In genomic region chr10:88187472-88187871, GRCh38 we compare ENCODE assay signal across 25 cellular contexts.
"Had no signal": no experiment of that assay in that cellular context is flagged by ENCODE, and none has a peak within 500 bp of the region (broad histone marks: within the 10 kb centered on the region; RNA-seq: fewer than 3 reads in every experiment).

No MANE protein-coding gene starts in this region.

- DNase-seq: activated CD4-positive, alpha-beta T cell treated with anti-CD3 and anti-CD28 coated beads, Interleukin-2, amount 10 ng/mL, durations not matched to agents 7 days and 5 days; activated CD8-positive, alpha-beta T cell treated with anti-CD3 and anti-CD28 coated beads, Interleukin-2, amount 10 ng/mL, durations not matched to agents 7 days and 5 days; activated gamma-delta T cell; activated naive CD4-positive, alpha-beta T cell treated with anti-CD3 and anti-CD28 coated beads, Interleukin-2, amount 50 U/mL, for 16 hours; activated naive CD8-positive, alpha-beta T cell treated with anti-CD3 and anti-CD28 coated beads, Interleukin-2, amount 50 U/mL, for 24 hours; cerebellar nuclear complex; cortex of kidney; endodermal cell; esophagus squamous epithelium; heart left ventricle; islet precursor cell; left cardiac atrium; ovary; psoas muscle; stimulated activated CD4-positive, alpha-beta T cell treated with anti-CD3 and anti-CD28 coated beads, Interleukin-4, amount 100 ng/mL, for 24 hours; stimulated activated naive CD4-positive, alpha-beta T cell treated with Interleukin-2 at 50 U/mL for 16 hours; upper lobe of left lung had no signal

- H3K36me3 Mint-ChIP-seq: memory B cell had no signal

- H3K4me1 ChIP-seq: esophagus squamous epithelium, psoas muscle, right atrium auricular region had no signal

- H3K36me3 ChIP-seq: esophagus squamous epithelium, heart left ventricle, neutrophil, ovary, right atrium auricular region, thoracic aorta, upper lobe of left lung had no signal

- H3K9me3 Mint-ChIP-seq: activated naive CD8-positive, alpha-beta T cell treated with anti-CD3 and anti-CD28 coated beads, Interleukin-2, amount 50 U/mL, for 24 hours; endodermal cell; memory B cell; nephron had no signal

- H3K27me3 Mint-ChIP-seq: activated CD4-positive, alpha-beta T cell treated with anti-CD3 and anti-CD28 coated beads, Interleukin-2, amount 10 ng/mL, durations not matched to agents 7 days and 5 days; activated naive CD8-positive, alpha-beta T cell treated with anti-CD3 and anti-CD28 coated beads, Interleukin-2, amount 50 U/mL, for 24 hours; memory B cell had no signal

- H3K4me3 ChIP-seq: esophagus squamous epithelium, heart left ventricle, ovary, psoas muscle, right atrium auricular region, thoracic aorta, upper lobe of left lung had no signal

- H3K4me3 Mint-ChIP-seq: activated CD4-positive, alpha-beta T cell treated with anti-CD3 and anti-CD28 coated beads, Interleukin-2, amount 10 ng/mL, durations not matched to agents 7 days and 5 days; activated CD8-positive, alpha-beta T cell treated with anti-CD3 and anti-CD28 coated beads, Interleukin-2, amount 10 ng/mL, durations not matched to agents 7 days and 5 days; activated naive CD8-positive, alpha-beta T cell treated with anti-CD3 and anti-CD28 coated beads, Interleukin-2, amount 50 U/mL, for 24 hours; activated T-helper 1 cell treated with anti-CD3 and anti-CD28 coated beads, Interleukin-12 subunit alpha, Interleukin-12 subunit beta, Interleukin-2, Interleukin-4 antibody, amounts not matched to agents 30 ng/mL and 10 ng/mL and 1 ng/mL, durations not matched to agents 14 hours and 24 hours and 36 hours; endodermal cell; memory B cell; nephron had no signal

- ATAC-seq: activated CD4-positive, CD25-positive, alpha-beta regulatory T cell treated with anti-CD3 and anti-CD28 coated beads, Interleukin-2, amount 50 U/mL, for 24 hours; activated CD8-positive, alpha-beta T cell treated with anti-CD3 and anti-CD28 coated beads, Interleukin-2, amount 10 ng/mL, durations not matched to agents 7 days and 5 days; activated naive CD8-positive, alpha-beta T cell treated with anti-CD3 and anti-CD28 coated beads, Interleukin-2, amount 50 U/mL, for 24 hours; heart left ventricle; left cardiac atrium; psoas muscle had no signal

- H3K27me3 ChIP-seq: esophagus squamous epithelium, heart left ventricle, neutrophil, ovary, right atrium auricular region, upper lobe of left lung had no signal

- H3K27ac Mint-ChIP-seq: activated CD4-positive, alpha-beta T cell treated with anti-CD3 and anti-CD28 coated beads, Interleukin-2, amount 10 ng/mL, durations not matched to agents 7 days and 5 days; activated CD8-positive, alpha-beta T cell treated with anti-CD3 and anti-CD28 coated beads, Interleukin-2, amount 10 ng/mL, durations not matched to agents 7 days and 5 days; activated naive CD8-positive, alpha-beta T cell treated with anti-CD3 and anti-CD28 coated beads, Interleukin-2, amount 50 U/mL, for 24 hours; activated T-helper 1 cell treated with anti-CD3 and anti-CD28 coated beads, Interleukin-12 subunit alpha, Interleukin-12 subunit beta, Interleukin-2, Interleukin-4 antibody, amounts not matched to agents 30 ng/mL and 10 ng/mL and 1 ng/mL, durations not matched to agents 14 hours and 24 hours and 36 hours; endodermal cell; memory B cell; nephron had no signal

- H3K4me1 Mint-ChIP-seq: activated CD4-positive, alpha-beta T cell treated with anti-CD3 and anti-CD28 coated beads, Interleukin-2, amount 10 ng/mL, durations not matched to agents 7 days and 5 days; endodermal cell had no signal

- H3K27ac ChIP-seq: esophagus squamous epithelium, heart left ventricle, neutrophil, ovary, psoas muscle, right atrium auricular region, thoracic aorta, upper lobe of left lung, VCaP had no signal

- H3K9me3 ChIP-seq: esophagus squamous epithelium, heart left ventricle, neutrophil, ovary, psoas muscle, right atrium auricular region, thoracic aorta, upper lobe of left lung had no signal
